ENCODE assay signal across 9 cellular contexts in the genomic region with DNA sequence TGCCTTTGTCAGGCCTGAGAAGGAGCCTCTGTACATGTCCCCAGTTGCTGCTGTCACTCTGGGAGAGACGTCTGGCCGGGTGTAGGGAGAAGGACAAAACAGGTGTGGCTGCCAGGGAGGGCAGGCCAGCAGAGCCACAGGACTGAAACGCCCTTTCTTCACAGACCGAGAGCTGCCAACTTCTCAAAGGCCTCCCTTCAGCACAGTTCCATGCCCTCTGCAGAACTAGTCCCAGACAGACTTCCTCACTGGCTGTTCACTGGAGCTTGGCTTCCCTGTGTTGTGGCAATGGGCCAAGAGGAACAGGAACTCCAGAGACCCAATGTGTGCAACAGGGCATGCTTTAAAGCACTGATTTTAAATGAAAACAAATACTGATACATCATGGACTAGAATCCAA. TPM values are rescaled to one million over a fixed set of nuclear protein-coding genes. Genes with fewer than 3 reads are reported as not detected.
DNase-seq lines count a peak whose midpoint lies in the region; ATAC-seq and TF ChIP-seq lines count a peak whose summit lies in the region.
"Had no signal": no experiment of that assay in that cellular context is flagged by ENCODE, and none has a peak within 500 bp of the region (broad histone marks: within the 10 kb centered on the region; RNA-seq: fewer than 3 reads in every experiment).

No MANE protein-coding gene starts in this region.

- peaks cover 78% of the 10 kb centered on the region for H3K4me1 ChIP-seq in body of pancreas
- H3K4me1 ChIP-seq in upper lobe of right lung = peaks cover 83% of the 10 kb centered on the region

- no peaks in the 10 kb centered on the region for H3K27me3 ChIP-seq in body of pancreas
- no peaks in the 10 kb centered on the region for H3K27me3 ChIP-seq in upper lobe of right lung

- 0 to 3% methylated on average over 2 to 4 of the region's 4 CpGs for WGBS in body of pancreas, 2 donors

- ATAC-seq in body of pancreas = peak; percentile 10
- ATAC-seq in upper lobe of right lung = peak; percentile 68
- no peak for ATAC-seq in GM21723 (IDR thresholded peaks at IDR 0.05; ENCODE audit: unreplicated experiment)

- no peak overlapping the region for H3K4me3 Mint-ChIP-seq in activated T-cell treated with anti-CD3 and anti-CD28 coated beads, Interleukin-2, amount 50 U/mL, for 24 hours
- H3K4me3 Mint-ChIP-seq in HFFc6 = no peak overlapping the region

- H3K4me1 Mint-ChIP-seq in activated T-cell treated with anti-CD3 and anti-CD28 coated beads, Interleukin-2, amount 50 U/mL, for 24 hours (ENCODE audit: low read depth) = peaks cover 67% of the 10 kb centered on the region
- peaks cover 46% of the 10 kb centered on the region for H3K4me1 Mint-ChIP-seq in HFFc6 (ENCODE audit: low read depth)

- H3K36me3 Mint-ChIP-seq in activated T-cell treated with anti-CD3 and anti-CD28 coated beads, Interleukin-2, amount 50 U/mL, for 24 hours (ENCODE audit: low read depth) = peaks cover 4% of the 10 kb centered on the region
- H3K36me3 Mint-ChIP-seq in HFFc6 (ENCODE audit: low read depth) = no peaks in the 10 kb centered on the region

- H3K9me3 Mint-ChIP-seq in activated T-cell treated with anti-CD3 and anti-CD28 coated beads, Interleukin-2, amount 50 U/mL, for 24 hours = no peaks in the 10 kb centered on the region
- no peaks in the 10 kb centered on the region for H3K9me3 Mint-ChIP-seq in HFFc6

- H3K27ac ChIP-seq in body of pancreas (peak overlapping the region; percentile 78 to 100 (median 100)), upper lobe of right lung (peak overlapping the region; percentile 82)

- peak overlapping the region; percentile 23 for H3K27ac Mint-ChIP-seq in activated T-cell treated with anti-CD3 and anti-CD28 coated beads, Interleukin-2, amount 50 U/mL, for 24 hours
- no peak overlapping the region for H3K27ac Mint-ChIP-seq in HFFc6

- no peak overlapping the region for H3K4me3 ChIP-seq in body of pancreas
- no peak overlapping the region for H3K4me3 ChIP-seq in upper lobe of right lung

- DNase-seq in activated T-cell treated with anti-CD3 and anti-CD28 coated beads, Interleukin-2, amount 50 U/mL, for 24 hours = no peak
- DNase-seq in activated T-cell treated with anti-CD3 and anti-CD28 coated beads for 4 hours = no peak
- DNase-seq in body of pancreas = peak; percentile 71 to 89 (median 84)
- DNase-seq in lung microvascular endothelial cell (ENCODE audit: low read depth in 2 of 2) = peak; percentile 62 to 91
- peak; percentile 78 for DNase-seq in upper lobe of right lung
- DNase-seq in HFFc6 = no peak
- no peak for DNase-seq in T-helper 1 cell
- DNase-seq: DND-41 had no signal

- H3K9me3 ChIP-seq in body of pancreas = no peaks in the 10 kb centered on the region
- no peaks in the 10 kb centered on the region for H3K9me3 ChIP-seq in upper lobe of right lung

- H3K36me3 ChIP-seq in body of pancreas (replicated peaks in 1 of 2; ENCODE audit: insufficient read depth in 1 of 2, low read depth in 2 of 2) (no peaks in the 10 kb centered on the region), upper lobe of right lung (no peaks in the 10 kb centered on the region)

- TF ChIP-seq CTCF in body of pancreas (IDR thresholded peaks at IDR 0.05) (no peak), upper lobe of right lung (IDR thresholded peaks at IDR 0.05) (no peak), HFFc6 (IDR thresholded peaks at IDR 0.05) (no peak)

- intact Hi-C loops in body of pancreas (cut with DNase I) = no loop called here
- intact Hi-C loops in upper lobe of right lung (cut with DNase I) = no loop called here

- no peaks in the 10 kb centered on the region for H3K27me3 Mint-ChIP-seq in activated T-cell treated with anti-CD3 and anti-CD28 coated beads, Interleukin-2, amount 50 U/mL, for 24 hours
- H3K27me3 Mint-ChIP-seq in HFFc6 (ENCODE audit: insufficient read depth) = peaks cover 1% of the 10 kb centered on the region; the same call in 1 of the 2 replicates

- TF ChIP-seq POLR2A in body of pancreas (IDR thresholded peaks at IDR 0.05) = peak in 1 of 3 donors; percentile 11

RNA-seq across cellular contexts. Expression of a gene that starts 50.7 kb away (rescaled TPM):
- total RNA-seq in body of pancreas = 1 to 10 TPM; 5.7 to 6.9 TPM
- total RNA-seq in lung microvascular endothelial cell = 11.3 and 15.1 TPM in 2 replicates
- 22.0 TPM for total RNA-seq in upper lobe of right lung
- total RNA-seq in HFFc6 (2021; fragmentation: NEBNext Ultra II Directional; extraction: Animal tissue kit (Norgen Biotek cat#: 25700)) = 10 to 100 TPM; 51.1 to 60.9 (median 53.2) TPM

Comparison
In these comparisons a context has a peak if more than half of its experiments do, and no peak if none do; other contexts are left out.
1. DNase-seq: peak in body of pancreas (4 of 4), lung microvascular endothelial cell (2 of 2) and upper lobe of right lung (single experiment); none in activated T-cell treated with anti-CD3 and anti-CD28 coated beads, Interleukin-2, amount 50 U/mL, for 24 hours (single experiment), activated T-cell treated with anti-CD3 and anti-CD28 coated beads for 4 hours (single experiment), HFFc6 (single experiment) and T-helper 1 cell (0 of 5).